28 cellular contexts compared by ENCODE assay signal in genomic region chr2:62540786-62541168, GRCh38.
"Had no signal": no experiment of that assay in that cellular context is flagged by ENCODE, and none has a peak within 500 bp of the region (broad histone marks: within the 10 kb centered on the region; RNA-seq: fewer than 3 reads in every experiment).

No MANE protein-coding gene starts in this region.

- H3K9me3 ChIP-seq: colonic mucosa, esophagus muscularis mucosa, gastroesophageal sphincter, heart right ventricle, lower lobe of right lung, neutrophil, prostate gland, thoracic aorta, tibial nerve, vagina had no signal

- H3K4me3 ChIP-seq: colonic mucosa, esophagus muscularis mucosa, gastroesophageal sphincter, heart right ventricle, lower lobe of right lung, prostate gland, skin epidermis, spleen, thoracic aorta, tibial nerve, vagina had no signal

- H3K4me1 Mint-ChIP-seq: stimulated activated memory B cell treated with anti-CD40 and anti-IgM and Interleukin-4, amounts not matched to agents 10 μg/mL and 1 μg/mL and 100 μg/mL, for 72 hours had no signal

- H3K4me3 Mint-ChIP-seq: dendritic cell treated with granulocyte-macrophage colony-stimulating factor and Interleukin-4, amounts not matched to agents 40 ng/mL and 50 ng/mL, for 4 days; immature natural killer cell; natural killer cell; neural crest cell; stimulated activated memory B cell treated with anti-CD40 and anti-IgM and Interleukin-4, amounts not matched to agents 10 μg/mL and 1 μg/mL and 100 μg/mL, for 72 hours had no signal

- H3K27me3 Mint-ChIP-seq: dendritic cell treated with granulocyte-macrophage colony-stimulating factor and Interleukin-4, amounts not matched to agents 40 ng/mL and 50 ng/mL, for 4 days had no signal

- H3K9me3 Mint-ChIP-seq: dendritic cell treated with granulocyte-macrophage colony-stimulating factor and Interleukin-4, amounts not matched to agents 40 ng/mL and 50 ng/mL, for 4 days; neural crest cell had no signal

- H2AFZ ChIP-seq: parathyroid adenoma had no signal

- H3K79me2 ChIP-seq: parathyroid adenoma had no signal

- H3K27ac ChIP-seq: colonic mucosa, foreskin keratinocyte, gastroesophageal sphincter, heart right ventricle, lower lobe of right lung, neutrophil, parathyroid adenoma, prostate gland, skin epidermis, spleen, thoracic aorta, tibial nerve, vagina had no signal

- H3K9ac ChIP-seq: parathyroid adenoma had no signal

- H3K4me1 ChIP-seq: heart right ventricle, lower lobe of right lung, parathyroid adenoma, prostate gland, spleen, vagina had no signal

- H3K36me3 ChIP-seq: colonic mucosa, esophagus muscularis mucosa, gastroesophageal sphincter, heart right ventricle, lower lobe of right lung, neutrophil, prostate gland, spleen, thoracic aorta, tibial nerve, vagina had no signal

- H3K36me3 Mint-ChIP-seq: natural killer cell; stimulated activated memory B cell treated with anti-CD40 and anti-IgM and Interleukin-4, amounts not matched to agents 10 μg/mL and 1 μg/mL and 100 μg/mL, for 72 hours had no signal

- H3K27me3 ChIP-seq: colonic mucosa, esophagus muscularis mucosa, foreskin keratinocyte, gastroesophageal sphincter, neutrophil, tibial nerve, vagina had no signal

- ATAC-seq: foreskin keratinocyte; gastroesophageal sphincter; heart right ventricle; left ventricle myocardium superior; lower lobe of right lung; natural killer cell; right cardiac atrium; stimulated activated memory B cell treated with anti-CD40 and anti-IgM and Interleukin-4, amounts not matched to agents 10 μg/mL and 1 μg/mL and 100 μg/mL, for 72 hours; stimulated activated naive CD8-positive, alpha-beta T cell treated with anti-CD3 and anti-CD28 coated beads, Interleukin-15, Interleukin-2, amounts not matched to agents 100 U/mL and 50 U/mL, for 24 hours had no signal

- DNase-seq: colonic mucosa; effector CD8-positive, alpha-beta T cell; foreskin keratinocyte; glutamatergic neuron; heart right ventricle; hypothalamus; immature natural killer cell; islet precursor cell; left colon; left ventricle myocardium superior; lower lobe of right lung; natural killer cell; right cardiac atrium; spleen; stimulated activated CD4-positive, alpha-beta T cell treated with anti-CD3 and anti-CD28 coated beads, Interleukin-4, amount 100 ng/mL, for 4 hours; stimulated activated naive CD8-positive, alpha-beta T cell treated with anti-CD3 and anti-CD28 coated beads, Interleukin-15, Interleukin-2, amounts not matched to agents 100 U/mL and 50 U/mL, for 24 hours had no signal

- H3K27ac Mint-ChIP-seq: dendritic cell treated with granulocyte-macrophage colony-stimulating factor and Interleukin-4, amounts not matched to agents 40 ng/mL and 50 ng/mL, for 4 days; immature natural killer cell; natural killer cell; stimulated activated memory B cell treated with anti-CD40 and anti-IgM and Interleukin-4, amounts not matched to agents 10 μg/mL and 1 μg/mL and 100 μg/mL, for 72 hours had no signal
